ENCODE assay signal across 8 cellular contexts in genomic region chr15:47987908-47988532, GRCh38.
DNase-seq lines count a peak whose midpoint lies in the region; ATAC-seq and TF ChIP-seq lines count a peak whose summit lies in the region.

No MANE protein-coding gene starts in this region.

- H3K36me3 ChIP-seq in OCI-LY3 (replicated peaks; ENCODE audit: low read depth, low read length) (no peaks in the 10 kb centered on the region), colonic mucosa (no peaks in the 10 kb centered on the region), right lobe of liver (no peaks in the 10 kb centered on the region), uterus (no peaks in the 10 kb centered on the region)

- no peaks in the 10 kb centered on the region for H3K9me3 ChIP-seq in OCI-LY3 (ENCODE audit: insufficient read depth, low read length)
- no peaks in the 10 kb centered on the region for H3K9me3 ChIP-seq in colonic mucosa
- no peaks in the 10 kb centered on the region for H3K9me3 ChIP-seq in right lobe of liver
- no peaks in the 10 kb centered on the region for H3K9me3 ChIP-seq in uterus

- peak; percentile 3 for DNase-seq in stimulated activated CD4-positive, alpha-beta T cell treated with anti-CD3 and anti-CD28 coated beads, Interleukin-15, amount 100 ng/mL, for 24 hours
- no peak for DNase-seq in stimulated activated CD4-positive, alpha-beta T cell treated with anti-CD3 and anti-CD28 coated beads, Interleukin-2, amount 100 ng/mL, for 24 hours
- DNase-seq in H4 (ENCODE audit: low spot score) (peak; percentile 65), colonic mucosa (peak; percentile 30), right lobe of liver (no peak), uterus (no peak)
- peak; percentile 66 for DNase-seq in Jurkat, Clone E6-1 (ENCODE audit: low read depth, low spot score)

- H3K4me2 ChIP-seq in OCI-LY3 (ENCODE audit: low read length), result no peak overlapping the region

- intact Hi-C loops in colonic mucosa (cut with DNase I) (loop anchor here (2.0 to 5.0 kb wide), 3 partner anchors 271 to 791 kb away; partner anchors contain the start of gene SEMA6D), right lobe of liver (cut with DNase I) (loop anchor here in 1 of 2 donors (5.0 kb wide), 1 partner anchor 796 kb away; no protein-coding TSS in a partner anchor), uterus (cut with DNase I; ENCODE audit: low total_unique reads) (no loop called here)

- WGBS in right lobe of liver (ENCODE audit: insufficient coverage, low coverage, low lambda C conversion rate, missing lambda C conversion rate), result 30% methylated on average over 3 of the region's 3 CpGs

- H3K9ac ChIP-seq in OCI-LY3 (ENCODE audit: low read length), result no peak overlapping the region
- no peak overlapping the region for H3K9ac ChIP-seq in colonic mucosa (ENCODE audit: low read depth in 2 of 2, low read length in 2 of 2)

- no peaks in the 10 kb centered on the region for H4K20me1 ChIP-seq in OCI-LY3 (ENCODE audit: insufficient read depth, low read length)

- no peak for TF ChIP-seq POLR2A in right lobe of liver (IDR thresholded peaks at IDR 0.05)
- no peak for TF ChIP-seq POLR2A in uterus (IDR thresholded peaks at IDR 0.05)

- ATAC-seq in right lobe of liver, result peak; percentile 73 to 91 (median 87)

- H3K4me1 ChIP-seq in OCI-LY3 (ENCODE audit: low read length), result no peaks in the 10 kb centered on the region
- no peaks in the 10 kb centered on the region for H3K4me1 ChIP-seq in colonic mucosa
- H3K4me1 ChIP-seq in right lobe of liver, result no peaks in the 10 kb centered on the region
- H3K4me1 ChIP-seq in uterus, result no peaks in the 10 kb centered on the region

- no peak overlapping the region for H3K4me3 ChIP-seq in Jurkat, Clone E6-1 (ENCODE audit: low read length)
- no peak overlapping the region for H3K4me3 ChIP-seq in OCI-LY3 (ENCODE audit: low read length)
- H3K4me3 ChIP-seq in colonic mucosa, result no peak overlapping the region
- H3K4me3 ChIP-seq in right lobe of liver, result no peak overlapping the region
- H3K4me3 ChIP-seq in uterus, result no peak overlapping the region

- H2AFZ ChIP-seq in OCI-LY3 (ENCODE audit: low read depth, low read length), result no peak overlapping the region

- H3K27me3 ChIP-seq in OCI-LY3 (ENCODE audit: low read depth, low read length) (peaks cover 31% of the 10 kb centered on the region), colonic mucosa (no peaks in the 10 kb centered on the region), right lobe of liver (no peaks in the 10 kb centered on the region), uterus (no peaks in the 10 kb centered on the region)

- TF ChIP-seq CTCF in OCI-LY3 (IDR thresholded peaks at IDR 0.05; ENCODE audit: low read depth, low read length) (peak; percentile 71), colonic mucosa (IDR thresholded peaks at IDR 0.05) (peak; percentile 53), right lobe of liver (IDR thresholded peaks at IDR 0.05) (peak; percentile 67 to 74 (median 68)), uterus (IDR thresholded peaks at IDR 0.05) (peak; percentile 32 to 70 (median 58))

- H3K79me2 ChIP-seq in OCI-LY3 (ENCODE audit: low read length), result no peaks in the 10 kb centered on the region

- no peak overlapping the region for H3K27ac ChIP-seq in OCI-LY3 (ENCODE audit: low read length)
- no peak overlapping the region for H3K27ac ChIP-seq in colonic mucosa
- H3K27ac ChIP-seq in right lobe of liver, result no peak overlapping the region
- H3K27ac ChIP-seq in uterus, result no peak overlapping the region

Comparison
In these comparisons a context has a peak if more than half of its experiments do, and no peak if none do; other contexts are left out.
1. DNase-seq: peak in stimulated activated CD4-positive, alpha-beta T cell treated with anti-CD3 and anti-CD28 coated beads, Interleukin-15, amount 100 ng/mL, for 24 hours (single experiment), H4 (single experiment), Jurkat, Clone E6-1 (single experiment) and colonic mucosa (single experiment); none in stimulated activated CD4-positive, alpha-beta T cell treated with anti-CD3 and anti-CD28 coated beads, Interleukin-2, amount 100 ng/mL, for 24 hours (0 of 2), right lobe of liver (0 of 3) and uterus (0 of 2).
2. Peak in every context shown above with its lines, with median percentiles within 50 percentile points of each other: CTCF ChIP-seq.